21 cellular contexts compared by ENCODE assay signal in the genomic region with DNA sequence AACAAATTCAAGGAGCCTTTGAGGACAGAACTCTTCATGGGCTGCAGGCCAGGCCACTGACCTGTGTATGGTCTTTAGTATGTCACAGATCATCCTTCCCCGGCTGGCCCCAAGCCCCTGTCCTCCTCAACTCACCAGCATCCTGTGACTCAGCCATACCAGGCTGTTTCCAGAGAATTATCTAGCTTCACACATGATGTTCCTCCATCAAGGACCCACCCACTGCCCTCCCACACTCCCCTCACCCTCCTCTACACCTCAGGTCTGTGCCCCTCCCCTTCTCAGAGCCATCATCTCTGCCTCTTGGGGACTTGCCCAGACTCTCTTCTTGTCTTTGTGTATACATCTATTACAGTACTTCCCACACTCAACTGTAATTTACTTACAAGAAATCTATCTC. TPM values are rescaled to one million over a fixed set of nuclear protein-coding genes. Genes with fewer than 3 reads are reported as not detected.
DNase-seq lines count a peak whose midpoint lies in the region; ATAC-seq, FAIRE-seq and TF ChIP-seq lines count a peak whose summit lies in the region.
"Had no signal": no experiment of that assay in that cellular context is flagged by ENCODE, and none has a peak within 500 bp of the region (broad histone marks: within the 10 kb centered on the region; RNA-seq: fewer than 3 reads in every experiment).

No MANE protein-coding gene starts in this region.

- no peaks in the 10 kb centered on the region for H3K9me3 ChIP-seq in pancreas
- H3K9me3 ChIP-seq: esophagus muscularis mucosa, left ventricle myocardium inferior, mucosa of descending colon, SJCRH30, upper lobe of left lung had no signal

- no peak for TF ChIP-seq CTCF in pancreas (IDR thresholded peaks at IDR 0.05)

- intact Hi-C loops in activated CD4-positive, alpha-beta memory T cell treated with anti-CD3 and anti-CD28 coated beads for 36 hours (cut with micrococcal nuclease), result no loop called here
- intact Hi-C loops in pancreas (cut with DNase I), result no loop called here

- no peaks in the 10 kb centered on the region for H3K36me3 ChIP-seq in pancreas
- H3K36me3 ChIP-seq: esophagus muscularis mucosa, left ventricle myocardium inferior, SJCRH30, upper lobe of left lung had no signal

- POLR2A ChIA-PET in activated CD4-positive, alpha-beta memory T cell treated with anti-CD3 and anti-CD28 coated beads for 36 hours (lab: Charles Lee), result no interaction called here
- POLR2A ChIA-PET in activated CD4-positive, alpha-beta memory T cell treated with anti-CD3 and anti-CD28 coated beads, Interleukin-2, amount 10 ng/mL, durations not matched to agents 7 days and 5 days (lab: Charles Lee), result no interaction called here

- FAIRE-seq in pancreas (lab: Jason Lieb, UNC), result no peak

- H3K9me3 Mint-ChIP-seq in activated CD4-positive, alpha-beta memory T cell treated with anti-CD3 and anti-CD28 coated beads for 36 hours, result no peaks in the 10 kb centered on the region
- no peaks in the 10 kb centered on the region for H3K9me3 Mint-ChIP-seq in activated CD4-positive, alpha-beta memory T cell treated with anti-CD3 and anti-CD28 coated beads, Interleukin-2, amount 10 ng/mL, durations not matched to agents 7 days and 5 days
- H3K9me3 Mint-ChIP-seq: CD8-positive, alpha-beta T cell had no signal

- H3K27me3 ChIP-seq in pancreas, result no peaks in the 10 kb centered on the region
- H3K27me3 ChIP-seq: dorsolateral prefrontal cortex, esophagus muscularis mucosa, SJCRH30, upper lobe of left lung had no signal

- peak; percentile 60 for DNase-seq in activated CD4-positive, alpha-beta memory T cell treated with anti-CD3 and anti-CD28 coated beads for 36 hours
- DNase-seq in activated CD4-positive, alpha-beta memory T cell treated with anti-CD3 and anti-CD28 coated beads, Interleukin-2, amount 10 ng/mL, durations not matched to agents 7 days and 5 days, result no peak
- peak; percentile 34 to 44 for DNase-seq in activated CD4-positive, alpha-beta T cell treated with anti-CD3 and anti-CD28 coated beads, Interleukin-2, amount 50 U/mL, for 48 hours
- peak; percentile 16 for DNase-seq in stimulated activated CD4-positive, alpha-beta T cell treated with anti-CD3 and anti-CD28 coated beads, Interleukin-12 subunit alpha, Interleukin-12 subunit beta, amount 100 ng/mL, for 4 hours
- peak; percentile 5 to 39 for DNase-seq in stimulated activated CD8-positive, alpha-beta memory T cell treated with anti-CD3 and anti-CD28 coated beads, Interleukin-7, amount 100 ng/mL, for 48 hours (ENCODE audit: extremely low read depth in 1 of 2, low read depth in 1 of 2)
- DNase-seq in pancreas, result no peak
- DNase-seq: amygdala; CD8-positive, alpha-beta T cell; dorsolateral prefrontal cortex; left ventricle myocardium inferior; mucosa of descending colon; NCI-H1417 treated with DMSO at 0.1 percent for 48 hours; NCI-H774; PC-9; SJCRH30; T-helper 9 cell had no signal

- 94 to 95% methylated on average over 1 of the region's 1 CpG for WGBS in pancreas, 2 donors

- H3K4me3 Mint-ChIP-seq in activated CD4-positive, alpha-beta memory T cell treated with anti-CD3 and anti-CD28 coated beads for 36 hours, result no peak overlapping the region
- no peak overlapping the region for H3K4me3 Mint-ChIP-seq in activated CD4-positive, alpha-beta memory T cell treated with anti-CD3 and anti-CD28 coated beads, Interleukin-2, amount 10 ng/mL, durations not matched to agents 7 days and 5 days
- H3K4me3 Mint-ChIP-seq: CD8-positive, alpha-beta T cell had no signal

- H3K4me1 ChIP-seq in pancreas, result no peaks in the 10 kb centered on the region
- H3K4me1 ChIP-seq: esophagus muscularis mucosa, left ventricle myocardium inferior, SJCRH30, upper lobe of left lung had no signal

- peaks cover 4% of the 10 kb centered on the region for H3K27me3 Mint-ChIP-seq in activated CD4-positive, alpha-beta memory T cell treated with anti-CD3 and anti-CD28 coated beads for 36 hours
- peaks cover 4% of the 10 kb centered on the region for H3K27me3 Mint-ChIP-seq in activated CD4-positive, alpha-beta memory T cell treated with anti-CD3 and anti-CD28 coated beads, Interleukin-2, amount 10 ng/mL, durations not matched to agents 7 days and 5 days

- ATAC-seq in GM18867 (IDR thresholded peaks at IDR 0.05; ENCODE audit: unreplicated experiment) (no peak), GM18858 (IDR thresholded peaks at IDR 0.05; ENCODE audit: unreplicated experiment) (no peak), pancreas (no peak)
- ATAC-seq: CD8-positive, alpha-beta T cell; mucosa of descending colon had no signal

- H3K4me3 ChIP-seq in pancreas, result no peak overlapping the region
- H3K4me3 ChIP-seq: dorsolateral prefrontal cortex, esophagus muscularis mucosa, left ventricle myocardium inferior, mucosa of descending colon, PC-9, SJCRH30, upper lobe of left lung had no signal

- peaks cover 5% of the 10 kb centered on the region for H3K4me1 Mint-ChIP-seq in activated CD4-positive, alpha-beta memory T cell treated with anti-CD3 and anti-CD28 coated beads for 36 hours (ENCODE audit: low read depth)
- H3K4me1 Mint-ChIP-seq in activated CD4-positive, alpha-beta memory T cell treated with anti-CD3 and anti-CD28 coated beads, Interleukin-2, amount 10 ng/mL, durations not matched to agents 7 days and 5 days, result no peaks in the 10 kb centered on the region

- no peaks in the 10 kb centered on the region for H3K36me3 Mint-ChIP-seq in activated CD4-positive, alpha-beta memory T cell treated with anti-CD3 and anti-CD28 coated beads for 36 hours
- H3K36me3 Mint-ChIP-seq in activated CD4-positive, alpha-beta memory T cell treated with anti-CD3 and anti-CD28 coated beads, Interleukin-2, amount 10 ng/mL, durations not matched to agents 7 days and 5 days (ENCODE audit: low read depth), result no peaks in the 10 kb centered on the region
- H3K36me3 Mint-ChIP-seq: CD8-positive, alpha-beta T cell had no signal

- CTCF ChIA-PET in activated CD4-positive, alpha-beta memory T cell treated with anti-CD3 and anti-CD28 coated beads for 36 hours (lab: Charles Lee), result interaction anchor here (0.9 kb wide), 1 partner anchor 152 kb away, joined by 3 read pairs; no protein-coding TSS in a partner anchor
- CTCF ChIA-PET in activated CD4-positive, alpha-beta memory T cell treated with anti-CD3 and anti-CD28 coated beads, Interleukin-2, amount 10 ng/mL, durations not matched to agents 7 days and 5 days (lab: Charles Lee), result no interaction called here

- H3K27ac Mint-ChIP-seq in activated CD4-positive, alpha-beta memory T cell treated with anti-CD3 and anti-CD28 coated beads for 36 hours, result no peak overlapping the region
- no peak overlapping the region for H3K27ac Mint-ChIP-seq in activated CD4-positive, alpha-beta memory T cell treated with anti-CD3 and anti-CD28 coated beads, Interleukin-2, amount 10 ng/mL, durations not matched to agents 7 days and 5 days
- H3K27ac Mint-ChIP-seq: CD8-positive, alpha-beta T cell had no signal

- no peak overlapping the region for H3K27ac ChIP-seq in pancreas
- H3K27ac ChIP-seq: dorsolateral prefrontal cortex, esophagus muscularis mucosa, left ventricle myocardium inferior, PC-9, SJCRH30, upper lobe of left lung had no signal

RNA-seq across cellular contexts. Expression of a gene that starts 14.7 kb away (rescaled TPM):
- total RNA-seq in activated CD4-positive, alpha-beta memory T cell treated with anti-CD3 and anti-CD28 coated beads for 36 hours, result under 1 TPM in 1 of 2 experiments, not detected in 1; 0.24 TPM
- under 1 TPM in 1 of 2 experiments, not detected in 1; 0.10 TPM for total RNA-seq in activated CD4-positive, alpha-beta memory T cell treated with anti-CD3 and anti-CD28 coated beads, Interleukin-2, amount 10 ng/mL, durations not matched to agents 7 days and 5 days
- total RNA-seq in pancreas, result under 1 TPM; 0.06 to 0.83 (median 0.23) TPM
- polyA plus RNA-seq in pancreas, result under 1 TPM; 0.27 to 0.66 TPM
- total RNA-seq: glomerular endothelial cell, PC-9 had no signal

Comparison
In these comparisons a context has a peak if more than half of its experiments do, and no peak if none do; other contexts are left out.
1. DNase-seq: peak in activated CD4-positive, alpha-beta memory T cell treated with anti-CD3 and anti-CD28 coated beads for 36 hours (single experiment), activated CD4-positive, alpha-beta T cell treated with anti-CD3 and anti-CD28 coated beads, Interleukin-2, amount 50 U/mL, for 48 hours (2 of 2), stimulated activated CD4-positive, alpha-beta T cell treated with anti-CD3 and anti-CD28 coated beads, Interleukin-12 subunit alpha, Interleukin-12 subunit beta, amount 100 ng/mL, for 4 hours (single experiment) and stimulated activated CD8-positive, alpha-beta memory T cell treated with anti-CD3 and anti-CD28 coated beads, Interleukin-7, amount 100 ng/mL, for 48 hours (2 of 2); none in activated CD4-positive, alpha-beta memory T cell treated with anti-CD3 and anti-CD28 coated beads, Interleukin-2, amount 10 ng/mL, durations not matched to agents 7 days and 5 days (single experiment) and pancreas (0 of 6).